ENCODE assay signal across 8 cellular contexts in the genomic region with DNA sequence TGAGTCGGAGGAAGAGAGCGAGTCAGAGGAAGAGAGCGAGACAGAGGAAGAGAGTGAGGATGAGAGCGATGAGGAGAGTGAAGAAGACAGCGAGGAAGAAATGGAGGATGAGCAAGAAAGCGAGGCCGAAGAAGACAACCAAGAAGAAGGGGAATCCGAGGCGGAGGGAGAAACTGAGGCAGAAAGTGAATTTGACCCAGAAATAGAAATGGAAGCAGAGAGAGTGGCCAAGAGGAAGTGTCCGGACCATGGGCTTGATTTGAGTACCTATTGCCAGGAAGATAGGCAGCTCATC. TPM values are rescaled to one million over a fixed set of nuclear protein-coding genes. Genes with fewer than 3 reads are reported as not detected.
DNase-seq lines count a peak whose midpoint lies in the region; ATAC-seq and TF ChIP-seq lines count a peak whose summit lies in the region.

No MANE protein-coding gene starts in this region.

- no peak for TF ChIP-seq CTCF in DND-41 (IDR thresholded peaks at IDR 0.05; ENCODE audit: borderline replicate concordance, extremely low read depth, low read length, poor library complexity, severe bottlenecking)
- no peak for TF ChIP-seq CTCF in RWPE1 (conservative IDR thresholded peaks at IDR 0.05; ENCODE audit: low read depth)
- no peak for TF ChIP-seq CTCF in epithelial cell of proximal tubule (conservative IDR thresholded peaks at IDR 0.05; ENCODE audit: low read depth, low read length)

- H3K23ac ChIP-seq in trophoblast cell (ENCODE audit: low read length), result no peak overlapping the region

- H3K27ac ChIP-seq in DND-41 (ENCODE audit: low read length) (0 out of 2 replicates have a peak overlapping the region, but pooled peaks have one; percentile 18), RWPE1 (peak overlapping the region; percentile 92), trophoblast cell (ENCODE audit: low read depth, low read length) (no peak overlapping the region)

- WGBS in trophoblast cell (ENCODE audit: extremely low coverage, insufficient coverage, insufficient read length), result 100% methylated on average over 5 of the region's 10 CpGs

- no peaks in the 10 kb centered on the region for H3K27me3 ChIP-seq in DND-41 (ENCODE audit: insufficient read depth, low read length, poor library complexity)
- H3K27me3 ChIP-seq in trophoblast cell (ENCODE audit: insufficient read depth, low read length), result no peaks in the 10 kb centered on the region

- peak overlapping the region; percentile 48; the same call in 1 of the 2 replicates for H3K9ac ChIP-seq in DND-41 (ENCODE audit: low read depth, low read length)
- H3K9ac ChIP-seq in trophoblast cell (ENCODE audit: low read length), result no peak overlapping the region

- H4K8ac ChIP-seq in trophoblast cell (ENCODE audit: low read depth, low read length), result peak overlapping the region; percentile 79

- H3K79me2 ChIP-seq in DND-41 (ENCODE audit: insufficient read depth, low read length) (0 out of 2 replicates have a peak, but pooled peaks cover 3% of the 10 kb centered on the region), trophoblast cell (ENCODE audit: control insufficient read depth, insufficient read depth, low read length, poor library complexity) (peaks cover 7% of the 10 kb centered on the region)

- peaks cover 17% of the 10 kb centered on the region for H3K4me1 ChIP-seq in DND-41 (ENCODE audit: insufficient read depth, low read length)
- H3K4me1 ChIP-seq in trophoblast cell (ENCODE audit: control insufficient read depth in 1 of 2, insufficient read depth in 2 of 2, low read length in 2 of 2), result peaks cover 8 to 12% of the 10 kb centered on the region in 2 experiments

- H2AK5ac ChIP-seq in trophoblast cell (ENCODE audit: low read length), result peak overlapping the region; percentile 6

- H3K4ac ChIP-seq in trophoblast cell (ENCODE audit: low read depth, low read length), result peak overlapping the region; percentile 50

- POLR2A ChIA-PET in RWPE1 (lab: Yijun Ruan, JAX; ENCODE audit: low non-redundant PET), result no interaction called here

- peaks cover 10% of the 10 kb centered on the region for H3K79me1 ChIP-seq in trophoblast cell (ENCODE audit: low read length)

- peak overlapping the region; percentile 68 for H4K12ac ChIP-seq in trophoblast cell (ENCODE audit: low read depth, low read length)

- no peaks in the 10 kb centered on the region for H4K20me1 ChIP-seq in DND-41 (ENCODE audit: insufficient read depth, low read length)

- peak overlapping the region; percentile 0 for H2BK12ac ChIP-seq in trophoblast cell (ENCODE audit: low read length)

- CTCF ChIA-PET in RWPE1 (lab: Yijun Ruan, JAX), result interaction anchor here (0.6 kb wide), 1 partner anchor 1286 kb away, joined by 3 read pairs; no protein-coding TSS in a partner anchor

- peak overlapping the region; percentile 54 for H3K14ac ChIP-seq in trophoblast cell (ENCODE audit: low read length)

- peak overlapping the region; percentile 67 for H3K4me2 ChIP-seq in DND-41 (ENCODE audit: insufficient read depth, low read length)
- peak overlapping the region; percentile 91 for H3K4me2 ChIP-seq in trophoblast cell (ENCODE audit: low read length)

- peaks cover 7% of the 10 kb centered on the region for H3K9me3 ChIP-seq in DND-41 (ENCODE audit: insufficient read depth, low read length, severe bottlenecking)
- peaks cover 3% of the 10 kb centered on the region for H3K9me3 ChIP-seq in trophoblast cell (ENCODE audit: insufficient read depth, low read depth, low read length)

- H3K4me3 ChIP-seq in DND-41 (ENCODE audit: low read depth in 1 of 2, low read length in 2 of 2) (peak overlapping the region; percentile 13 to 59; a peak in 3 of 4 replicates), epithelial cell of proximal tubule (ENCODE audit: low read depth, low read length) (peak overlapping the region; percentile 68), trophoblast cell (ENCODE audit: low read depth, low read length) (peak overlapping the region; percentile 83)

- DNase-seq in DND-41, result no peak
- no peak for DNase-seq in RWPE1 (ENCODE audit: low spot score)
- no peak for DNase-seq in epithelial cell of proximal tubule (ENCODE audit: low read depth)
- DNase-seq in trophoblast cell, result no peak
- no peak for DNase-seq in cortex of kidney (lab: John Stamatoyannopoulos, UW)
- no peak for DNase-seq in NCI-H1105 (lab: John Stamatoyannopoulos, UW)
- DNase-seq in retina, result no peak

- H2AFZ ChIP-seq in DND-41 (ENCODE audit: low read depth, low read length) (peak overlapping the region; percentile 68), trophoblast cell (ENCODE audit: insufficient read depth, low read length, poor library complexity) (peak overlapping the region; percentile 52)

- H4K91ac ChIP-seq in trophoblast cell (ENCODE audit: low read depth, low read length), result peak overlapping the region; percentile 93

- peak overlapping the region; percentile 70 for H3K18ac ChIP-seq in trophoblast cell (ENCODE audit: low read length)

- peak overlapping the region; percentile 87 for H2BK120ac ChIP-seq in trophoblast cell (ENCODE audit: insufficient read depth, low read length, poor library complexity)

- no peak for ATAC-seq in DND-41 (ENCODE audit: insufficient read depth, low read depth)
- no peak for ATAC-seq in HG02678 (IDR thresholded peaks at IDR 0.05; ENCODE audit: unreplicated experiment)

- no peak overlapping the region for H2BK5ac ChIP-seq in trophoblast cell (ENCODE audit: low read depth, low read length, poor library complexity)

- no peaks in the 10 kb centered on the region for H3K36me3 ChIP-seq in DND-41 (ENCODE audit: insufficient read depth, low read length)
- no peaks in the 10 kb centered on the region for H3K36me3 ChIP-seq in trophoblast cell (ENCODE audit: control insufficient read depth in 1 of 2, insufficient read depth in 2 of 2, low read length in 2 of 2)

RNA-seq across cellular contexts. Expression of a gene that starts 0.8 kb away (rescaled TPM):
- total RNA-seq in epithelial cell of proximal tubule, result 33.9 and 42.1 TPM in 2 replicates
- polyA plus RNA-seq in trophoblast cell (2013), result 14.8 and 17.3 TPM in 2 replicates

RNA-seq across cellular contexts. Expression of a gene that starts 45.1 kb away (rescaled TPM):
- total RNA-seq in epithelial cell of proximal tubule, result 52.1 and 78.4 TPM in 2 replicates
- 19.3 and 21.1 TPM in 2 replicates for polyA plus RNA-seq in trophoblast cell (2013)
